In genomic region chr11:57818812-57819211, GRCh38 we compare ENCODE assay signal across 31 cellular contexts.
"Had no signal": no experiment of that assay in that cellular context is flagged by ENCODE, and none has a peak within 500 bp of the region (broad histone marks: within the 10 kb centered on the region; RNA-seq: fewer than 3 reads in every experiment).

No MANE protein-coding gene starts in this region.

- H3K27me3 Mint-ChIP-seq: activated B cell treated with CpG ODN at 0.5 μM for 24 hours; activated CD8-positive, alpha-beta T cell treated with anti-CD3 and anti-CD28 coated beads for 36 hours; activated naive CD8-positive, alpha-beta T cell treated with anti-CD3 and anti-CD28 coated beads, Interleukin-2, amount 10 ng/mL, durations not matched to agents 7 days and 5 days; activated T-cell treated with anti-CD3 and anti-CD28 coated beads, Interleukin-2, amount 50 U/mL, for 24 hours had no signal

- DNase-seq: activated B cell treated with CpG ODN at 0.5 μM for 24 hours; activated CD4-positive, alpha-beta T cell treated with anti-CD3 and anti-CD28 coated beads for 48 hours; activated CD4-positive, alpha-beta T cell treated with anti-CD3 and anti-CD28 coated beads, Interleukin-2, amount 50 U/mL, for 1 hour; activated CD4-positive, alpha-beta T cell treated with anti-CD3 and anti-CD28 coated beads, Interleukin-2, amount 50 U/mL, for 48 hours; activated CD8-positive, alpha-beta memory T cell treated with anti-CD3 and anti-CD28 coated beads for 24 hours; activated CD8-positive, alpha-beta T cell treated with anti-CD3 and anti-CD28 coated beads for 36 hours; activated gamma-delta T cell; activated naive CD4-positive, alpha-beta T cell; activated naive CD4-positive, alpha-beta T cell treated with anti-CD3 and anti-CD28 coated beads, Interleukin-2, amount 10 ng/mL, durations not matched to agents 7 days and 5 days; activated naive CD8-positive, alpha-beta T cell treated with anti-CD3 and anti-CD28 coated beads, Interleukin-2, amount 10 ng/mL, durations not matched to agents 7 days and 5 days; activated T-cell treated with anti-CD3 and anti-CD28 coated beads, Interleukin-2, amount 50 U/mL, for 24 hours; activated T-cell treated with anti-CD3 and anti-CD28 coated beads, Interleukin-2, amount 50 U/mL, for 72 hours; brain microvascular endothelial cell; caudate nucleus; effector CD8-positive, alpha-beta T cell; esophagus squamous epithelium; foreskin melanocyte; T-helper 1 cell; T-helper 17 cell; T1000; WERI-Rb-1 had no signal

- H3K4me1 Mint-ChIP-seq: activated B cell treated with CpG ODN at 0.5 μM for 24 hours; activated naive CD4-positive, alpha-beta T cell treated with anti-CD3 and anti-CD28 coated beads, Interleukin-2, amount 10 ng/mL, durations not matched to agents 7 days and 5 days; activated naive CD8-positive, alpha-beta T cell treated with anti-CD3 and anti-CD28 coated beads, Interleukin-2, amount 10 ng/mL, durations not matched to agents 7 days and 5 days; T-helper 17 cell had no signal

- H3K4me1 ChIP-seq: ascending aorta, esophagus squamous epithelium, gastroesophageal sphincter had no signal

- H3K36me3 Mint-ChIP-seq: activated naive CD4-positive, alpha-beta T cell treated with anti-CD3 and anti-CD28 coated beads, Interleukin-2, amount 50 U/mL, for 72 hours had no signal

- H3K4me3 ChIP-seq: ascending aorta, esophagus squamous epithelium, gastroesophageal sphincter had no signal

- H3K27ac ChIP-seq: ascending aorta, brain microvascular endothelial cell, epithelial cell of prostate, esophagus squamous epithelium, gastroesophageal sphincter, WERI-Rb-1 had no signal

- H3K9me3 Mint-ChIP-seq: activated B cell treated with CpG ODN at 0.5 μM for 24 hours; activated CD8-positive, alpha-beta T cell treated with anti-CD3 and anti-CD28 coated beads for 36 hours; activated naive CD4-positive, alpha-beta T cell treated with anti-CD3 and anti-CD28 coated beads, Interleukin-2, amount 10 ng/mL, durations not matched to agents 7 days and 5 days; activated naive CD4-positive, alpha-beta T cell treated with anti-CD3 and anti-CD28 coated beads, Interleukin-2, amount 50 U/mL, for 72 hours; activated naive CD8-positive, alpha-beta T cell treated with anti-CD3 and anti-CD28 coated beads, Interleukin-2, amount 10 ng/mL, durations not matched to agents 7 days and 5 days; activated T-cell treated with anti-CD3 and anti-CD28 coated beads, Interleukin-2, amount 50 U/mL, for 24 hours; activated T-cell treated with anti-CD3 and anti-CD28 coated beads, Interleukin-2, amount 50 U/mL, for 72 hours; T-helper 2 cell treated with Interferon-gamma antibody and Interleukin-4, amounts not matched to agents 5 μg/mL and 100 μg/mL, for 36 hours had no signal

- H3K9me3 ChIP-seq: ascending aorta, esophagus squamous epithelium, gastroesophageal sphincter had no signal

- FAIRE-seq: bronchial epithelial cell, colon, endometrium, endothelial cell of umbilical vein had no signal

- H3K4me3 Mint-ChIP-seq: activated B cell treated with CpG ODN at 0.5 μM for 24 hours; activated CD8-positive, alpha-beta T cell treated with anti-CD3 and anti-CD28 coated beads for 36 hours; activated naive CD4-positive, alpha-beta T cell treated with anti-CD3 and anti-CD28 coated beads, Interleukin-2, amount 10 ng/mL, durations not matched to agents 7 days and 5 days; activated naive CD8-positive, alpha-beta T cell treated with anti-CD3 and anti-CD28 coated beads, Interleukin-2, amount 10 ng/mL, durations not matched to agents 7 days and 5 days; activated T-cell treated with anti-CD3 and anti-CD28 coated beads, Interleukin-2, amount 50 U/mL, for 24 hours; activated T-cell treated with anti-CD3 and anti-CD28 coated beads, Interleukin-2, amount 50 U/mL, for 72 hours; T-helper 17 cell; T-helper 2 cell treated with Interferon-gamma antibody and Interleukin-4, amounts not matched to agents 5 μg/mL and 100 μg/mL, for 36 hours had no signal

- H3K27me3 ChIP-seq: ascending aorta, brain microvascular endothelial cell, esophagus squamous epithelium, gastroesophageal sphincter had no signal

- ATAC-seq: activated CD4-positive, CD25-positive, alpha-beta regulatory T cell treated with anti-CD3 and anti-CD28 coated beads, Interleukin-2, amount 50 U/mL, for 24 hours; activated CD8-positive, alpha-beta T cell treated with anti-CD3 and anti-CD28 coated beads for 36 hours; activated naive CD4-positive, alpha-beta T cell treated with anti-CD3 and anti-CD28 coated beads, Interleukin-2, amount 50 U/mL, for 72 hours; activated T-cell treated with anti-CD3 and anti-CD28 coated beads, Interleukin-2, amount 50 U/mL, for 72 hours; gastroesophageal sphincter; T-helper 17 cell had no signal

- H3K27ac Mint-ChIP-seq: activated B cell treated with CpG ODN at 0.5 μM for 24 hours; activated CD8-positive, alpha-beta T cell treated with anti-CD3 and anti-CD28 coated beads for 36 hours; activated naive CD4-positive, alpha-beta T cell treated with anti-CD3 and anti-CD28 coated beads, Interleukin-2, amount 10 ng/mL, durations not matched to agents 7 days and 5 days; activated naive CD4-positive, alpha-beta T cell treated with anti-CD3 and anti-CD28 coated beads, Interleukin-2, amount 50 U/mL, for 72 hours; activated naive CD8-positive, alpha-beta T cell treated with anti-CD3 and anti-CD28 coated beads, Interleukin-2, amount 10 ng/mL, durations not matched to agents 7 days and 5 days; activated T-cell treated with anti-CD3 and anti-CD28 coated beads, Interleukin-2, amount 50 U/mL, for 24 hours; activated T-cell treated with anti-CD3 and anti-CD28 coated beads, Interleukin-2, amount 50 U/mL, for 72 hours; T-helper 2 cell treated with Interferon-gamma antibody and Interleukin-4, amounts not matched to agents 5 μg/mL and 100 μg/mL, for 36 hours had no signal
